22 cellular contexts compared by ENCODE assay signal in the genomic region with DNA sequence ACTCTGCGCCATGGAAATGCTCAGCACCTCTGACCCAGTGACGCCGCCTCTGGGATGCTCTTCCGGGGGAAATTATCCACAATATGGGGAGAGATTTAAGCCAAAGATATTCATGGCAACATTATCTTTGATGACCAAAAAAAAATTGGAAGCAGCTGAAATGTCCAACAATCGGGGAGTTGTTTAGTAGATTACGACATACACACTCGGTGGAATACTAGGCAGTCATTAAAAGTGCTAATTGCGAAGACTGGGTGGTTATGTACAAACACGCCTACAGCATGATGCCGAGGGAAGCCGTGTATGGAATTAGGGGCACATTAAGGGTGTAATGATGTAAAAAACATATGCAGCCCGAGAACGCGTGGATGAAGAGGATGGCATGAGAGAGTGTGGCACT.
A peak's percentile ranks its signal among the peaks of the same experiment; 100 is the strongest.
DNase-seq lines count a peak whose midpoint lies in the region; ATAC-seq, FAIRE-seq and TF ChIP-seq lines count a peak whose summit lies in the region.
"Had no signal": no experiment of that assay in that cellular context is flagged by ENCODE, and none has a peak within 500 bp of the region (broad histone marks: within the 10 kb centered on the region; RNA-seq: fewer than 3 reads in every experiment).

No MANE protein-coding gene starts in this region.

- no peak for FAIRE-seq in HepG2 (lab: Jason Lieb, UNC)
- no peak for FAIRE-seq in K562 (lab: Jason Lieb, UNC)
- FAIRE-seq in urothelium cell line (lab: Jason Lieb, UNC), result peak; percentile 84
- FAIRE-seq: A549, D721Med, G401.6, GM12891, GM19239 had no signal

- DNase-seq in HepG2 (ENCODE audit: low spot score) (no peak), right lobe of liver (no peak), K562 (ENCODE audit: extremely low read depth in 1 of 4, low spot score in 3 of 4) (no peak), urothelium cell line (ENCODE audit: low spot score) (no peak), endodermal cell (no peak)
- DNase-seq: AML-193; Caco-2; Calu3; CD4-positive, alpha-beta T cell; CD8-positive, alpha-beta T cell; DMS79 treated with DMSO at 0.1 percent for 48 hours; GF-D8 had no signal

- H3K4me1 ChIP-seq in HepG2 (ENCODE audit: insufficient read depth, low read length), result no peaks in the 10 kb centered on the region
- no peaks in the 10 kb centered on the region for H3K4me1 ChIP-seq in right lobe of liver
- H3K4me1 ChIP-seq in K562 (replicated peaks in 1 of 2; ENCODE audit: control insufficient read depth in 2 of 2, insufficient read depth in 2 of 2, low read length in 2 of 2), result no peaks in the 10 kb centered on the region
- H3K4me1 ChIP-seq in endodermal cell (ENCODE audit: control insufficient read depth, insufficient read depth, low read length), result no peaks in the 10 kb centered on the region
- H3K4me1 ChIP-seq: A549, Caco-2 had no signal

- TF ChIP-seq CTCF in HepG2 (CRISPR knock-in tag; IDR thresholded peaks at IDR 0.05) (no peak), right lobe of liver (IDR thresholded peaks at IDR 0.05) (no peak), K562 (IDR thresholded peaks at IDR 0.05 in 2 of 3, conservative IDR thresholded peaks at IDR 0.05 in 1 of 3; ENCODE audit: insufficient read depth in 2 of 3, low read depth in 1 of 3, low read length in 3 of 3) (no peak), endodermal cell (conservative IDR thresholded peaks at IDR 0.05) (no peak)

- H3K9me3 ChIP-seq in HepG2 (ENCODE audit: low read length) (no peaks in the 10 kb centered on the region), right lobe of liver (no peaks in the 10 kb centered on the region), K562 (replicated peaks; ENCODE audit: control insufficient read depth, insufficient read depth, low read depth, low read length) (no peaks in the 10 kb centered on the region), endodermal cell (ENCODE audit: control insufficient read depth, low read length) (no peaks in the 10 kb centered on the region)
- H3K9me3 ChIP-seq: A549; BLaER1 treated with 17β-estradiol and CSF1 and Interleukin-3, amounts not matched to agents 10 nM and 100 nM; Caco-2 had no signal

- no peaks in the 10 kb centered on the region for H3K9me3 Mint-ChIP-seq in endodermal cell
- H3K9me3 Mint-ChIP-seq: CD4-positive, alpha-beta T cell; CD8-positive, alpha-beta T cell had no signal

- H4K20me1 ChIP-seq in HepG2 (ENCODE audit: insufficient read depth, low read length) (no peaks in the 10 kb centered on the region), K562 (replicated peaks; ENCODE audit: control insufficient read depth, insufficient read depth, low read length) (no peaks in the 10 kb centered on the region)

- intact Hi-C loops in HepG2 (cut with micrococcal nuclease; ENCODE audit: unreplicated experiment) (no loop called here), right lobe of liver (cut with DNase I) (no loop called here), K562 (cut with micrococcal nuclease) (no loop called here)

- H3K27ac Mint-ChIP-seq in endodermal cell, result no peak overlapping the region
- H3K27ac Mint-ChIP-seq: B cell; CD4-positive, alpha-beta T cell; CD8-positive, alpha-beta T cell had no signal

- no peaks in the 10 kb centered on the region for H3K36me3 Mint-ChIP-seq in endodermal cell (ENCODE audit: low read depth)
- H3K36me3 Mint-ChIP-seq: CD8-positive, alpha-beta T cell had no signal

- CTCF ChIA-PET in HepG2 (lab: Yijun Ruan, JAX; ENCODE audit: low intra/inter-chr PET ratio, low total read pairs) (no interaction called here), K562 (lab: Yijun Ruan, JAX; ENCODE audit: low intra/inter-chr PET ratio) (no interaction called here)

- TF ChIP-seq RAD21 in HepG2 (CRISPR knock-in tag; IDR thresholded peaks at IDR 0.05) (no peak), K562 (CRISPR knock-in tag; conservative IDR thresholded peaks at IDR 0.05 in 1 of 2, IDR thresholded peaks at IDR 0.05 in 1 of 2) (no peak)

- WGBS in HepG2 (ENCODE audit: low lambda C conversion rate), result 44% methylated on average over 14 of the region's 14 CpGs
- WGBS in right lobe of liver (ENCODE audit: insufficient coverage, low coverage, low lambda C conversion rate, missing lambda C conversion rate), result 83% methylated on average over 14 of the region's 14 CpGs
- WGBS in K562 (ENCODE audit: insufficient coverage, low coverage, missing lambda C conversion rate), result 5% methylated on average over 14 of the region's 14 CpGs
- WGBS in endodermal cell (ENCODE audit: insufficient coverage in 1 of 2, insufficient read length in 1 of 2), 2 experiments, result 93 to 95% methylated on average over 10 to 14 of the region's 14 CpGs

- H2AFZ ChIP-seq in HepG2 (ENCODE audit: low read length) (no peak overlapping the region), K562 (ENCODE audit: low read depth, low read length) (no peak overlapping the region)

- H3K27me3 Mint-ChIP-seq in endodermal cell (ENCODE audit: insufficient read depth), result peaks cover 4% of the 10 kb centered on the region
- H3K27me3 Mint-ChIP-seq: B cell had no signal

- H3K4me3 ChIP-seq in HepG2 (replicated peaks in 1 of 3; ENCODE audit: insufficient read depth in 1 of 3, low read depth in 2 of 3, low read length in 3 of 3) (no peak overlapping the region), right lobe of liver (no peak overlapping the region), K562 (no peak overlapping the region), endodermal cell (ENCODE audit: low read length) (no peak overlapping the region)
- H3K4me3 ChIP-seq: A549; BLaER1 treated with 17β-estradiol and CSF1 and Interleukin-3, amounts not matched to agents 10 nM and 100 nM had no signal

- H3K9ac ChIP-seq in HepG2 (ENCODE audit: insufficient read depth, low read depth, low read length), result no peak overlapping the region
- no peak overlapping the region for H3K9ac ChIP-seq in K562 (ENCODE audit: insufficient read depth in 1 of 2, low read depth in 2 of 2, low read length in 2 of 2)
- no peak overlapping the region for H3K9ac ChIP-seq in endodermal cell (ENCODE audit: extremely low read depth, low read length, poor library complexity, severe bottlenecking)
- H3K9ac ChIP-seq: BLaER1 treated with 17β-estradiol and CSF1 and Interleukin-3, amounts not matched to agents 10 nM and 100 nM had no signal

- H3K9me1 ChIP-seq in K562 (ENCODE audit: control insufficient read depth, insufficient read depth, low read length), result peaks cover 3% of the 10 kb centered on the region

- H3K27ac ChIP-seq in HepG2 (ENCODE audit: extremely low read length, insufficient read depth, low read length) (no peak overlapping the region), right lobe of liver (no peak overlapping the region), K562 (ENCODE audit: extremely low read depth, low read depth, low read length) (no peak overlapping the region), endodermal cell (ENCODE audit: low read depth, low read length) (no peak overlapping the region)
- H3K27ac ChIP-seq: 22Rv1; A549; BLaER1 treated with 17β-estradiol and CSF1 and Interleukin-3, amounts not matched to agents 10 nM and 100 nM; C4-2B had no signal

- TF ChIP-seq POLR2A in HepG2 (IDR thresholded peaks at IDR 0.05; ENCODE audit: insufficient read depth in 1 of 2, low read depth in 2 of 2, low read length in 2 of 2), result no peak
- no peak for TF ChIP-seq POLR2A in right lobe of liver (IDR thresholded peaks at IDR 0.05)
- no peak for TF ChIP-seq POLR2A in K562 (conservative IDR thresholded peaks at IDR 0.05)

- no peak for TF ChIP-seq EP300 in HepG2 (IDR thresholded peaks at IDR 0.05; ENCODE audit: low read depth in 2 of 2, low read length in 2 of 2)
- TF ChIP-seq EP300 in HepG2 (CRISPR knock-in tag; IDR thresholded peaks at IDR 0.05; ENCODE audit: borderline replicate concordance), result no peak
- TF ChIP-seq EP300 in K562 (IDR thresholded peaks at IDR 0.05; ENCODE audit: low read length), result no peak

- in situ Hi-C loops in HepG2 (cut with HindIII; ENCODE audit: extremely low pct_ligation_motif_present, low pct_unique_long_range_greater_than_20kb), result no loop called here
- in situ Hi-C loops in K562 (cut with MboI), result no loop called here

- H3K4me2 ChIP-seq in HepG2 (ENCODE audit: low read depth, low read length) (no peak overlapping the region), K562 (ENCODE audit: insufficient read depth, low read length) (no peak overlapping the region)
- H3K4me2 ChIP-seq: A549; BLaER1 treated with 17β-estradiol and CSF1 and Interleukin-3, amounts not matched to agents 10 nM and 100 nM had no signal

- H3K79me2 ChIP-seq in HepG2 (ENCODE audit: insufficient read depth, low read length), result no peaks in the 10 kb centered on the region
- no peaks in the 10 kb centered on the region for H3K79me2 ChIP-seq in K562 (ENCODE audit: control insufficient read depth, insufficient read depth, low read length)

- POLR2A ChIA-PET in HepG2 (lab: Yijun Ruan, JAX) (no interaction called here), K562 (lab: Yijun Ruan, JAX) (no interaction called here)

- no peaks in the 10 kb centered on the region for H3K4me1 Mint-ChIP-seq in endodermal cell
- H3K4me1 Mint-ChIP-seq: B cell had no signal

- BruUV-seq in HepG2 (replicated peaks; lab: Mats Ljungman, UMichigan) (no TSS peak), K562 (replicated peaks; lab: Mats Ljungman, UMichigan) (no TSS peak)

- H3K27me3 ChIP-seq in HepG2 (ENCODE audit: control insufficient read depth in 1 of 2, insufficient read depth in 2 of 2, low read length in 2 of 2) (peaks cover 2 to 22% of the 10 kb centered on the region in 2 experiments; a peak in 4 of 5 replicates), right lobe of liver (no peaks in the 10 kb centered on the region), K562 (ENCODE audit: control insufficient read depth in 2 of 2, insufficient read depth in 2 of 2, low read length in 2 of 2) (peaks cover 5 to 33% of the 10 kb centered on the region in 2 experiments; a peak in 4 of 5 replicates), endodermal cell (ENCODE audit: control insufficient read depth, insufficient read depth, low read length, poor library complexity, severe bottlenecking) (no peaks in the 10 kb centered on the region)
- H3K27me3 ChIP-seq: BLaER1 treated with 17β-estradiol and CSF1 and Interleukin-3, amounts not matched to agents 10 nM and 100 nM had no signal

- ATAC-seq in HepG2 (no peak), right lobe of liver (no peak), K562 (no peak), GM21825 (IDR thresholded peaks at IDR 0.05; ENCODE audit: unreplicated experiment) (no peak)
- ATAC-seq: A549; CD8-positive, alpha-beta T cell had no signal

- no peak overlapping the region for H3K4me3 Mint-ChIP-seq in endodermal cell
- H3K4me3 Mint-ChIP-seq: B cell; CD4-positive, alpha-beta T cell; CD8-positive, alpha-beta T cell had no signal

- no peaks in the 10 kb centered on the region for H3K36me3 ChIP-seq in HepG2 (replicated peaks in 1 of 2; ENCODE audit: control insufficient read depth in 1 of 2, insufficient read depth in 2 of 2, low read length in 2 of 2)
- no peaks in the 10 kb centered on the region for H3K36me3 ChIP-seq in right lobe of liver
- H3K36me3 ChIP-seq in K562 (ENCODE audit: control insufficient read depth, insufficient read depth, low read length), result no peaks in the 10 kb centered on the region
- H3K36me3 ChIP-seq in endodermal cell (ENCODE audit: control insufficient read depth, insufficient read depth, low read length), result no peaks in the 10 kb centered on the region
- H3K36me3 ChIP-seq: BLaER1 treated with 17β-estradiol and CSF1 and Interleukin-3, amounts not matched to agents 10 nM and 100 nM had no signal

TF ChIP-seq in HepG2, 621 proteins besides CTCF, POLR2A, EP300 and RAD21 (continues in another document):
- no peak for TF ChIP-seq ZNF552 (CRISPR knock-in tag; IDR thresholded peaks at IDR 0.05; ENCODE audit: borderline replicate concordance)
